15 cellular contexts compared by ENCODE assay signal in the genomic region with DNA sequence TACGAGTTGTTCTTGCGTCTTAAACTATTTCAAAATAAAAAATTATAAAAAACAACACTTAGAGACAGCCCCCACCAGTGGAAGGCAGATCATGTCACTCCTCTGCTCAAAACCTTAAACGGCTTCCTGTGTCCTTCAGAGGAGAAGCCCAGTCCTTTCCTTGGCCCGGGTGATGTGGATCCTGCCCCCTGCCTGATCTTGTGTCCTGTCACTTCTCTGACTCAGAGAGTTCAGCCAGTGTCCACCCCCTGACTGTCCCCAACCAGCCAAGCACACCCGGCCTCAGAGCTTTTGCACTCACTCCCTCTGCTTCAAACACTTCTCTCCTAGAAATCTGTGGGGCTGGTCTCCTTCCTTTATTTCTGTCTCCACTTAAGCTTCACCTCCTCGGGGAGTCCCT. TPM values are rescaled to one million over a fixed set of nuclear protein-coding genes. Genes with fewer than 3 reads are reported as not detected.
DNase-seq lines count a peak whose midpoint lies in the region; ATAC-seq and TF ChIP-seq lines count a peak whose summit lies in the region.
"Had no signal": no experiment of that assay in that cellular context is flagged by ENCODE, and none has a peak within 500 bp of the region (broad histone marks: within the 10 kb centered on the region; RNA-seq: fewer than 3 reads in every experiment).

No MANE protein-coding gene starts in this region.

- H3K9me3 Mint-ChIP-seq in activated naive CD4-positive, alpha-beta T cell treated with anti-CD3 and anti-CD28 coated beads, Interleukin-2, amount 50 U/mL, for 24 hours, result no peaks in the 10 kb centered on the region
- no peaks in the 10 kb centered on the region for H3K9me3 Mint-ChIP-seq in activated naive CD8-positive, alpha-beta T cell (ENCODE audit: low read depth)

- H3K27ac ChIP-seq in lung (ENCODE audit: low read depth in 1 of 2, low read length in 1 of 2) (peak overlapping the region; percentile 23 to 84), upper lobe of left lung (peak overlapping the region; percentile 15 to 75 (median 42))
- H3K27ac ChIP-seq: tibial artery had no signal

- no peaks in the 10 kb centered on the region for H3K36me3 Mint-ChIP-seq in activated naive CD4-positive, alpha-beta T cell treated with anti-CD3 and anti-CD28 coated beads, Interleukin-2, amount 50 U/mL, for 24 hours
- no peaks in the 10 kb centered on the region for H3K36me3 Mint-ChIP-seq in activated naive CD8-positive, alpha-beta T cell

- peak overlapping the region; percentile 97 for H3K27ac Mint-ChIP-seq in activated naive CD4-positive, alpha-beta T cell treated with anti-CD3 and anti-CD28 coated beads, Interleukin-2, amount 50 U/mL, for 24 hours
- H3K27ac Mint-ChIP-seq in activated naive CD8-positive, alpha-beta T cell, result peak overlapping the region; percentile 93

- 40 to 45% methylated on average over 6 of the region's 6 CpGs for WGBS in lung, 2 donors
- 41 to 44% methylated on average over 6 of the region's 6 CpGs for WGBS in upper lobe of left lung, 2 donors

- no peak for DNase-seq in activated naive CD4-positive, alpha-beta T cell treated with anti-CD3 and anti-CD28 coated beads, Interleukin-2, amount 50 U/mL, for 16 hours
- no peak for DNase-seq in lung (ENCODE audit: low spot score)
- no peak for DNase-seq in upper lobe of left lung
- DNase-seq in nucleus accumbens (lab: John Stamatoyannopoulos, UW), result no peak
- DNase-seq in activated CD4-positive, CD25-positive, alpha-beta regulatory T cell treated with anti-CD3 and anti-CD28 coated beads, Interleukin-2, amount 50 U/mL, for 72 hours, result no peak
- DNase-seq: AML-193, dorsolateral prefrontal cortex, NCI-H2107, SHP77 treated with DMSO at 0.1 percent for 48 hours, tibial artery had no signal

- TF ChIP-seq CTCF in lung (IDR thresholded peaks at IDR 0.05; ENCODE audit: control extremely low read depth, extremely low read depth), result no peak
- TF ChIP-seq CTCF in upper lobe of left lung (IDR thresholded peaks at IDR 0.05), result no peak

- H3K36me3 ChIP-seq in lung (ENCODE audit: control insufficient read depth in 2 of 2, insufficient read depth in 2 of 2, low read length in 2 of 2) (no peaks in the 10 kb centered on the region), upper lobe of left lung (no peaks in the 10 kb centered on the region)
- H3K36me3 ChIP-seq: tibial artery had no signal

- H3K4me3 ChIP-seq in lung (no peak overlapping the region), upper lobe of left lung (no peak overlapping the region)
- H3K4me3 ChIP-seq: dorsolateral prefrontal cortex, tibial artery had no signal

- ATAC-seq in lung (ENCODE audit: insufficient read depth, low FRiP score) (no peak), upper lobe of left lung (ENCODE audit: low FRiP score in 2 of 2) (peak in 1 of 2 donors; percentile 2), GM19351 (IDR thresholded peaks at IDR 0.05; ENCODE audit: unreplicated experiment) (no peak)

- no peak for TF ChIP-seq EP300 in upper lobe of left lung (IDR thresholded peaks at IDR 0.05)

- peaks cover 66% of the 10 kb centered on the region for H3K4me1 Mint-ChIP-seq in activated naive CD4-positive, alpha-beta T cell treated with anti-CD3 and anti-CD28 coated beads, Interleukin-2, amount 50 U/mL, for 24 hours
- peaks cover 55% of the 10 kb centered on the region for H3K4me1 Mint-ChIP-seq in activated naive CD8-positive, alpha-beta T cell (ENCODE audit: low read depth)

- H3K9me3 ChIP-seq in lung (ENCODE audit: control insufficient read depth in 2 of 2, insufficient read depth in 1 of 2, low read length in 1 of 2) (no peaks in the 10 kb centered on the region), upper lobe of left lung (no peaks in the 10 kb centered on the region)
- H3K9me3 ChIP-seq: tibial artery had no signal

- H3K27me3 Mint-ChIP-seq in activated naive CD4-positive, alpha-beta T cell treated with anti-CD3 and anti-CD28 coated beads, Interleukin-2, amount 50 U/mL, for 24 hours, result no peaks in the 10 kb centered on the region
- H3K27me3 Mint-ChIP-seq in activated naive CD8-positive, alpha-beta T cell, result no peaks in the 10 kb centered on the region

- H3K27me3 ChIP-seq in lung (ENCODE audit: control insufficient read depth, insufficient read depth) (no peaks in the 10 kb centered on the region), upper lobe of left lung (no peaks in the 10 kb centered on the region)
- H3K27me3 ChIP-seq: dorsolateral prefrontal cortex, tibial artery had no signal

- no peak overlapping the region for H3K4me3 Mint-ChIP-seq in activated naive CD4-positive, alpha-beta T cell treated with anti-CD3 and anti-CD28 coated beads, Interleukin-2, amount 50 U/mL, for 24 hours
- no peak overlapping the region for H3K4me3 Mint-ChIP-seq in activated naive CD8-positive, alpha-beta T cell

- no peak for TF ChIP-seq POLR2A in upper lobe of left lung (IDR thresholded peaks at IDR 0.05)

- peaks cover 0 to 5% of the 10 kb centered on the region in 2 donors for H3K4me1 ChIP-seq in lung (ENCODE audit: control insufficient read depth in 2 of 2, insufficient read depth in 2 of 2, low read length in 2 of 2)
- H3K4me1 ChIP-seq in upper lobe of left lung, result peaks cover 15 to 39% (median 31%) of the 10 kb centered on the region in 4 donors

RNA-seq across cellular contexts. Expression of gene TOGARAM2, which starts 35.4 kb away (rescaled TPM):
- total RNA-seq in lung, result 10 to 100 TPM in 1 of 2 donors, 1 to 10 TPM in 1; 7.0 to 19.8 TPM
- 1 to 10 TPM; 7.9 to 9.3 TPM for polyA plus RNA-seq in lung
- total RNA-seq in upper lobe of left lung, result 10 to 100 TPM in 4 of 6 donors, 1 to 10 TPM in 1, under 1 TPM in 1; 0.37 to 24.5 (median 10.9) TPM
- total RNA-seq: M059J had no signal

RNA-seq across cellular contexts. Expression of gene PCARE, which starts 57.8 kb away (rescaled TPM):
- under 1 TPM in 1 of 2 donors, not detected in 1; 0.09 TPM for total RNA-seq in lung
- polyA plus RNA-seq in lung, result under 1 TPM; 0.01 to 0.04 TPM
- total RNA-seq in upper lobe of left lung, result under 1 TPM in 4 of 6 donors, not detected in 2; 0.15 to 0.71 (median 0.55) TPM
- total RNA-seq: Daoy, M059J had no signal
